In the genomic region with DNA sequence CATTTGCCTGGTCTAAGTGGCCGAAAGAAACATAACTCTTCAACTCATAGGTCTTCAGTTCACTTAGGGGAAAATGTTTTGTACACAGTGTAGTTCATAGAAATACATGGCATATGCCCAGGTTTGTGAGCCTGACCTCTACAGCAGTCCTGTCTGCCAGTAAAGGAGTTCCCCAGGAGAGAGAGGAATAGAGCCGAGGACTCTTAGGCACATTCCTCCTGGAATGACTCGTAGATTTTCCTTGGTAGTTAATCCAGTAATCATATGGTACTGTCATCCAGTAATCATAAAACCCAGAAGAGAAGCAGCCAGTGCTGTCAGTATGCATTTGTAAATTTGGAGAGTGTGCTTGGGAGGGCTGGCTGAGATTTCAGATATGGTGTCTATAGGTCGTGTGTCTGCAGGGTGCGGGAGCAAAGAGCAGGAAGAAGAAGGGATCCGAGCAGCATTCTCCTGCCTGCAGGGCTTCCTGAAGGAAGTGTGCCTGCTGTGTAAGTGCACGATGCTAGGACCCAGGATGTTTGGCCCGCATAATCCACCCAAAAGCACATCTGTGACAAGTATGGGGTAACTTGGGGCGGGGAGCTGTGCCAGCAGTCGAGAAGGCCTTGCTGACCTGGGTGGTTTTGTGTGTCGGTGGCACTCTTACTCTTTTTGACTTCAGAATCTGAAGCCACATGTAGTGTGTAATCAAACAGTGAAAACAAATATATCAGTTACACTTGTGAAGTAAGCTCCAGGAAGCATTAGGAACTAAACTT, we compare ENCODE assay signal across 10 cellular contexts. TPM values are rescaled to one million over a fixed set of nuclear protein-coding genes. Genes with fewer than 3 reads are reported as not detected.
A peak's percentile ranks its signal among the peaks of the same experiment; 100 is the strongest.
DNase-seq lines count a peak whose midpoint lies in the region; ATAC-seq and TF ChIP-seq lines count a peak whose summit lies in the region.
"Had no signal": no experiment of that assay in that cellular context is flagged by ENCODE, and none has a peak within 500 bp of the region (broad histone marks: within the 10 kb centered on the region; RNA-seq: fewer than 3 reads in every experiment).

No MANE protein-coding gene starts in this region.

- H3K27me3 ChIP-seq in heart right ventricle, result no peaks in the 10 kb centered on the region

- no peak overlapping the region for H3K4me3 ChIP-seq in heart right ventricle

- no peak for DNase-seq in activated CD4-positive, alpha-beta T cell treated with anti-CD3 and anti-CD28 coated beads, Interleukin-2, amount 10 ng/mL, durations not matched to agents 24 days and 14 days
- no peak for DNase-seq in activated CD4-positive, alpha-beta T cell treated with anti-CD3 and anti-CD28 coated beads for 4 hours
- DNase-seq in WTC11 (ENCODE audit: low spot score) (no peak), heart right ventricle (no peak), NCI-H2029 treated with DMSO at 0.1 percent for 48 hours (lab: John Stamatoyannopoulos, UW) (no peak), NCI-H1417 treated with DMSO at 0.1 percent for 48 hours (lab: John Stamatoyannopoulos, UW) (no peak)
- no peak for DNase-seq in stimulated activated effector memory CD8-positive, alpha-beta T cell treated with anti-CD3 and anti-CD28 coated beads, Interleukin-12 subunit alpha, Interleukin-12 subunit beta, amount 100 ng/mL, for 72 hours (ENCODE audit: low spot score in 2 of 2)
- DNase-seq: activated B cell treated with CpG ODN at 0.5 μM for 24 hours, MV-4-11 had no signal

- peaks cover 13 to 66% (median 56%) of the 10 kb centered on the region in 9 donors for H3K4me1 ChIP-seq in heart right ventricle

- H3K27ac ChIP-seq in heart right ventricle, result peak overlapping the region in 4 of 10 donors; percentile 13 to 54 (median 48)

- 49 to 53% methylated on average over 11 of the region's 11 CpGs for WGBS in heart right ventricle, 2 donors

- H3K27me3 Mint-ChIP-seq in activated CD4-positive, alpha-beta T cell treated with anti-CD3 and anti-CD28 coated beads, Interleukin-2, amount 10 ng/mL, durations not matched to agents 24 days and 14 days, result no peaks in the 10 kb centered on the region
- H3K27me3 Mint-ChIP-seq in WTC11 (ENCODE audit: low read depth), result no peaks in the 10 kb centered on the region
- H3K27me3 Mint-ChIP-seq: activated B cell treated with CpG ODN at 0.5 μM for 24 hours had no signal

- peaks cover 6 to 72% (median 45%) of the 10 kb centered on the region in 9 donors for H3K36me3 ChIP-seq in heart right ventricle

- H3K36me3 Mint-ChIP-seq in activated CD4-positive, alpha-beta T cell treated with anti-CD3 and anti-CD28 coated beads, Interleukin-2, amount 10 ng/mL, durations not matched to agents 24 days and 14 days (ENCODE audit: low read depth), result peaks cover 57% of the 10 kb centered on the region
- H3K36me3 Mint-ChIP-seq in WTC11, result peaks cover 64% of the 10 kb centered on the region
- H3K36me3 Mint-ChIP-seq in stimulated activated effector memory CD8-positive, alpha-beta T cell treated with anti-CD3 and anti-CD28 coated beads, Interleukin-12 subunit alpha, Interleukin-12 subunit beta, amount 100 ng/mL, for 72 hours, result peaks cover 95% of the 10 kb centered on the region

- CTCF ChIA-PET in WTC11 (lab: Charles Lee), result interaction anchor here (0.9 kb wide), 1 partner anchor 18 kb away, joined by 3 read pairs; no protein-coding TSS in a partner anchor

- H3K27ac Mint-ChIP-seq in activated CD4-positive, alpha-beta T cell treated with anti-CD3 and anti-CD28 coated beads, Interleukin-2, amount 10 ng/mL, durations not matched to agents 24 days and 14 days, result peak overlapping the region; percentile 45
- peak overlapping the region; percentile 42 for H3K27ac Mint-ChIP-seq in WTC11
- peak overlapping the region; percentile 54 for H3K27ac Mint-ChIP-seq in stimulated activated effector memory CD8-positive, alpha-beta T cell treated with anti-CD3 and anti-CD28 coated beads, Interleukin-12 subunit alpha, Interleukin-12 subunit beta, amount 100 ng/mL, for 72 hours
- H3K27ac Mint-ChIP-seq: activated B cell treated with CpG ODN at 0.5 μM for 24 hours had no signal

- ATAC-seq in WTC11, result no peak
- peak; percentile 35 to 85 (median 62) for ATAC-seq in heart right ventricle
- ATAC-seq in stimulated activated effector memory CD8-positive, alpha-beta T cell treated with anti-CD3 and anti-CD28 coated beads, Interleukin-12 subunit alpha, Interleukin-12 subunit beta, amount 100 ng/mL, for 72 hours, result no peak
- no peak for ATAC-seq in GM19467 (IDR thresholded peaks at IDR 0.05; ENCODE audit: unreplicated experiment)

- POLR2A ChIA-PET in WTC11 (lab: Charles Lee), result no interaction called here

- peaks cover 34% of the 10 kb centered on the region for H3K4me1 Mint-ChIP-seq in activated CD4-positive, alpha-beta T cell treated with anti-CD3 and anti-CD28 coated beads, Interleukin-2, amount 10 ng/mL, durations not matched to agents 24 days and 14 days
- H3K4me1 Mint-ChIP-seq in WTC11, result peaks cover 32% of the 10 kb centered on the region
- H3K4me1 Mint-ChIP-seq in stimulated activated effector memory CD8-positive, alpha-beta T cell treated with anti-CD3 and anti-CD28 coated beads, Interleukin-12 subunit alpha, Interleukin-12 subunit beta, amount 100 ng/mL, for 72 hours, result peaks cover 38% of the 10 kb centered on the region

- intact Hi-C loops in activated CD4-positive, alpha-beta T cell treated with anti-CD3 and anti-CD28 coated beads, Interleukin-2, amount 10 ng/mL, durations not matched to agents 24 days and 14 days (cut with micrococcal nuclease), result no loop called here
- intact Hi-C loops in heart right ventricle (cut with DNase I), result loop anchor here in 2 of 10 donors (5.0 to 10.0 kb wide), 2 partner anchors 106 to 323 kb away; partner anchors contain the start of genes LIMK1 (in 1 of the 2) and TMEM270 (in 1 of the 2)

- no peak overlapping the region for H3K4me3 Mint-ChIP-seq in activated CD4-positive, alpha-beta T cell treated with anti-CD3 and anti-CD28 coated beads, Interleukin-2, amount 10 ng/mL, durations not matched to agents 24 days and 14 days
- no peak overlapping the region for H3K4me3 Mint-ChIP-seq in WTC11
- no peak overlapping the region for H3K4me3 Mint-ChIP-seq in stimulated activated effector memory CD8-positive, alpha-beta T cell treated with anti-CD3 and anti-CD28 coated beads, Interleukin-12 subunit alpha, Interleukin-12 subunit beta, amount 100 ng/mL, for 72 hours
- H3K4me3 Mint-ChIP-seq: activated B cell treated with CpG ODN at 0.5 μM for 24 hours had no signal

- no peaks in the 10 kb centered on the region for H3K9me3 ChIP-seq in heart right ventricle

- H3K9me3 Mint-ChIP-seq in activated CD4-positive, alpha-beta T cell treated with anti-CD3 and anti-CD28 coated beads, Interleukin-2, amount 10 ng/mL, durations not matched to agents 24 days and 14 days, result no peaks in the 10 kb centered on the region
- no peaks in the 10 kb centered on the region for H3K9me3 Mint-ChIP-seq in WTC11
- H3K9me3 Mint-ChIP-seq in stimulated activated effector memory CD8-positive, alpha-beta T cell treated with anti-CD3 and anti-CD28 coated beads, Interleukin-12 subunit alpha, Interleukin-12 subunit beta, amount 100 ng/mL, for 72 hours, result no peaks in the 10 kb centered on the region
- H3K9me3 Mint-ChIP-seq: activated B cell treated with CpG ODN at 0.5 μM for 24 hours had no signal

- TF ChIP-seq CTCF in WTC11 (IDR thresholded peaks at IDR 0.05), result no peak
- TF ChIP-seq CTCF in heart right ventricle (IDR thresholded peaks at IDR 0.05), result no peak

TF ChIP-seq in WTC11, 78 proteins besides CTCF, POLR2A, EP300 and RAD21 (continues in another document):
- no peak for TF ChIP-seq NFATC4 (CRISPR knock-in tag; IDR thresholded peaks at IDR 0.05)
- no peak for TF ChIP-seq NR2C2 (CRISPR knock-in tag; IDR thresholded peaks at IDR 0.05)
- TF ChIP-seq MLX (CRISPR knock-in tag; IDR thresholded peaks at IDR 0.05), result no peak
- TF ChIP-seq, protein P1, sequence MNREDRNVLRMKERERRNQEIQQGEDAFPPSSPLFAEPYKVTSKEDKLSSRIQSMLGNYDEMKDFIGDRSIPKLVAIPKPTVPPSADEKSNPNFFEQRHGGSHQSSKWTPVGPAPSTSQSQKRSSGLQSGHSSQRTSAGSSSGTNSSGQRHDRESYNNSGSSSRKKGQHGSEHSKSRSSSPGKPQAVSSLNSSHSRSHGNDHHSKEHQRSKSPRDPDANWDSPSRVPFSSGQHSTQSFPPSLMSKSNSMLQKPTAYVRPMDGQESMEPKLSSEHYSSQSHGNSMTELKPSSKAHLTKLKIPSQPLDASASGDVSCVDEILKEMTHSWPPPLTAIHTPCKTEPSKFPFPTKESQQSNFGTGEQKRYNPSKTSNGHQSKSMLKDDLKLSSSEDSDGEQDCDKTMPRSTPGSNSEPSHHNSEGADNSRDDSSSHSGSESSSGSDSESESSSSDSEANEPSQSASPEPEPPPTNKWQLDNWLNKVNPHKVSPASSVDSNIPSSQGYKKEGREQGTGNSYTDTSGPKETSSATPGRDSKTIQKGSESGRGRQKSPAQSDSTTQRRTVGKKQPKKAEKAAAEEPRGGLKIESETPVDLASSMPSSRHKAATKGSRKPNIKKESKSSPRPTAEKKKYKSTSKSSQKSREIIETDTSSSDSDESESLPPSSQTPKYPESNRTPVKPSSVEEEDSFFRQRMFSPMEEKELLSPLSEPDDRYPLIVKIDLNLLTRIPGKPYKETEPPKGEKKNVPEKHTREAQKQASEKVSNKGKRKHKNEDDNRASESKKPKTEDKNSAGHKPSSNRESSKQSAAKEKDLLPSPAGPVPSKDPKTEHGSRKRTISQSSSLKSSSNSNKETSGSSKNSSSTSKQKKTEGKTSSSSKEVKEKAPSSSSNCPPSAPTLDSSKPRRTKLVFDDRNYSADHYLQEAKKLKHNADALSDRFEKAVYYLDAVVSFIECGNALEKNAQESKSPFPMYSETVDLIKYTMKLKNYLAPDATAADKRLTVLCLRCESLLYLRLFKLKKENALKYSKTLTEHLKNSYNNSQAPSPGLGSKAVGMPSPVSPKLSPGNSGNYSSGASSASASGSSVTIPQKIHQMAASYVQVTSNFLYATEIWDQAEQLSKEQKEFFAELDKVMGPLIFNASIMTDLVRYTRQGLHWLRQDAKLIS (CRISPR knock-in tag; IDR thresholded peaks at IDR 0.05; ENCODE audit: borderline replicate concordance), result no peak

RNA-seq across cellular contexts. Expression of gene EIF4H, which starts 13.9 kb away (rescaled TPM):
- 384 and 389 TPM in 2 replicates for total RNA-seq in activated CD4-positive, alpha-beta T cell treated with anti-CD3 and anti-CD28 coated beads, Interleukin-2, amount 10 ng/mL, durations not matched to agents 24 days and 14 days
- 355 to 373 TPM (median 371 TPM) in 3 replicates for total RNA-seq in WTC11 (2021)
- 100 to 1,000 TPM; 182 to 239 (median 193) TPM for total RNA-seq in heart right ventricle
- polyA plus RNA-seq in heart right ventricle, result 100 to 1,000 TPM in 1 of 2 donors, 10 to 100 TPM in 1; 76.2 to 187 TPM

RNA-seq across cellular contexts. Expression of gene LAT2, which starts 21.7 kb away (rescaled TPM):
- total RNA-seq in activated CD4-positive, alpha-beta T cell treated with anti-CD3 and anti-CD28 coated beads, Interleukin-2, amount 10 ng/mL, durations not matched to agents 24 days and 14 days, result 13.8 and 16.9 TPM in 2 replicates
- total RNA-seq in WTC11 (2021) (0.33 to 0.76 TPM (median 0.41 TPM) in 3 replicates), heart right ventricle (1 to 10 TPM in 9 of 10 donors, under 1 TPM in 1; 0.93 to 9.3 (median 1.6) TPM)
- polyA plus RNA-seq in heart right ventricle, result 1 to 10 TPM; 2.9 to 3.3 TPM

Comparison
In these comparisons a context has a peak if more than half of its experiments do, and no peak if none do; other contexts are left out.
1. ATAC-seq: peak in heart right ventricle (8 of 8); none in WTC11 (single experiment), stimulated activated effector memory CD8-positive, alpha-beta T cell treated with anti-CD3 and anti-CD28 coated beads, Interleukin-12 subunit alpha, Interleukin-12 subunit beta, amount 100 ng/mL, for 72 hours (single experiment) and GM19467 (single experiment).
2. Peak in every context shown above with its lines, with median percentiles within 50 percentile points of each other: H3K27ac Mint-ChIP-seq.